ENCODE assay signal across 23 cellular contexts in genomic region chr6:52475307-52475706, GRCh38.
"Had no signal": no experiment of that assay in that cellular context is flagged by ENCODE, and none has a peak within 500 bp of the region (broad histone marks: within the 10 kb centered on the region; RNA-seq: fewer than 3 reads in every experiment).

No MANE protein-coding gene starts in this region.

- H3K4me1 Mint-ChIP-seq: naive thymus-derived CD4-positive, alpha-beta T cell; neural progenitor cell; stimulated activated naive B cell treated with anti-CD40 and anti-IgM and Interleukin-4, amounts not matched to agents 10 μg/mL and 1 μg/mL and 100 μg/mL, for 72 hours had no signal

- H3K4me1 ChIP-seq: esophagus muscularis mucosa, gastrocnemius medialis, neural progenitor cell, prostate gland, right atrium auricular region, tibial nerve, upper lobe of left lung had no signal

- H3K36me3 ChIP-seq: gastrocnemius medialis, neural progenitor cell, prostate gland, right atrium auricular region, thoracic aorta, upper lobe of left lung had no signal

- H3K9me3 ChIP-seq: esophagus muscularis mucosa, gastrocnemius medialis, prostate gland, right atrium auricular region, thoracic aorta, tibial nerve, upper lobe of left lung had no signal

- DNase-seq: dermis blood vessel endothelial cell; effector memory CD4-positive, alpha-beta T cell; gastrocnemius medialis; head of caudate nucleus; kidney; mesenchymal stem cell; midbrain; naive thymus-derived CD4-positive, alpha-beta T cell; stimulated activated CD4-positive, alpha-beta T cell treated with anti-CD3 and anti-CD28 coated beads, Interleukin-15, amount 100 ng/mL, for 24 hours; stimulated activated CD4-positive, alpha-beta T cell treated with anti-CD3 and anti-CD28 coated beads, Interleukin-2, amount 100 ng/mL, for 48 hours; stimulated activated naive B cell treated with anti-CD40 and anti-IgM and Interleukin-4, amounts not matched to agents 10 μg/mL and 1 μg/mL and 100 μg/mL, for 72 hours; upper lobe of left lung had no signal

- FAIRE-seq: endothelial cell of umbilical vein, kidney, urothelium cell line had no signal

- H3K4me3 ChIP-seq: coronary artery, esophagus muscularis mucosa, gastrocnemius medialis, neural progenitor cell, prostate gland, right atrium auricular region, thoracic aorta, tibial nerve, upper lobe of left lung had no signal

- H3K27ac Mint-ChIP-seq: naive thymus-derived CD4-positive, alpha-beta T cell; nephron; neural progenitor cell; stimulated activated naive B cell treated with anti-CD40 and anti-IgM and Interleukin-4, amounts not matched to agents 10 μg/mL and 1 μg/mL and 100 μg/mL, for 72 hours; stimulated activated naive CD8-positive, alpha-beta T cell treated with anti-CD3 and anti-CD28 coated beads, Interleukin-15, Interleukin-2, amounts not matched to agents 100 ng/mL and 50 ng/mL, for 24 hours had no signal

- H3K27me3 Mint-ChIP-seq: stimulated activated naive B cell treated with anti-CD40 and anti-IgM and Interleukin-4, amounts not matched to agents 10 μg/mL and 1 μg/mL and 100 μg/mL, for 72 hours; stimulated activated naive CD8-positive, alpha-beta T cell treated with anti-CD3 and anti-CD28 coated beads, Interleukin-15, Interleukin-2, amounts not matched to agents 100 ng/mL and 50 ng/mL, for 24 hours had no signal

- H3K27ac ChIP-seq: coronary artery, esophagus muscularis mucosa, gastrocnemius medialis, neural progenitor cell, prostate gland, right atrium auricular region, thoracic aorta, tibial nerve, upper lobe of left lung had no signal

- H3K27me3 ChIP-seq: esophagus muscularis mucosa, gastrocnemius medialis, neural progenitor cell, right atrium auricular region, tibial nerve, upper lobe of left lung had no signal

- H3K9me3 Mint-ChIP-seq: nephron; neural progenitor cell; stimulated activated naive CD8-positive, alpha-beta T cell treated with anti-CD3 and anti-CD28 coated beads, Interleukin-15, Interleukin-2, amounts not matched to agents 100 ng/mL and 50 ng/mL, for 24 hours had no signal

- H3K4me3 Mint-ChIP-seq: naive thymus-derived CD4-positive, alpha-beta T cell; nephron; neural progenitor cell; stimulated activated naive B cell treated with anti-CD40 and anti-IgM and Interleukin-4, amounts not matched to agents 10 μg/mL and 1 μg/mL and 100 μg/mL, for 72 hours; stimulated activated naive CD8-positive, alpha-beta T cell treated with anti-CD3 and anti-CD28 coated beads, Interleukin-15, Interleukin-2, amounts not matched to agents 100 ng/mL and 50 ng/mL, for 24 hours had no signal
